In genomic region chr2:112121682-112122254, GRCh38 we compare ENCODE assay signal across 8 cellular contexts. TPM values are rescaled to one million over a fixed set of nuclear protein-coding genes. Genes with fewer than 3 reads are reported as not detected.
DNase-seq lines count a peak whose midpoint lies in the region; TF ChIP-seq lines count a peak whose summit lies in the region.

No MANE protein-coding gene starts in this region.

- intact Hi-C loops in activated naive CD4-positive, alpha-beta T cell treated with anti-CD3 and anti-CD28 coated beads for 36 hours (cut with micrococcal nuclease): loop anchor here (1.0 to 5.0 kb wide), 5 partner anchors 61 to 461 kb away; partner anchors contain the start of gene ZC3H8

- H3K27ac Mint-ChIP-seq in activated naive CD4-positive, alpha-beta T cell treated with anti-CD3 and anti-CD28 coated beads for 36 hours: no peak overlapping the region
- no peak overlapping the region for H3K27ac Mint-ChIP-seq in immature natural killer cell

- H3K4me3 ChIP-seq in GM12864 (ENCODE audit: low read depth, low read length): no peak overlapping the region

- H3K4me1 Mint-ChIP-seq in activated naive CD4-positive, alpha-beta T cell treated with anti-CD3 and anti-CD28 coated beads for 36 hours (ENCODE audit: low read depth): peaks cover 15% of the 10 kb centered on the region
- no peaks in the 10 kb centered on the region for H3K4me1 Mint-ChIP-seq in immature natural killer cell

- CTCF ChIA-PET in activated naive CD4-positive, alpha-beta T cell treated with anti-CD3 and anti-CD28 coated beads for 36 hours (lab: Charles Lee): interaction anchor here (0.6 to 2.6 kb wide), 32 partner anchors 11 to 334 kb away, joined by 3 to 15 read pairs (median 4); partner anchors contain the start of genes FBLN7 and RGPD8

- H3K9me3 Mint-ChIP-seq in activated naive CD4-positive, alpha-beta T cell treated with anti-CD3 and anti-CD28 coated beads for 36 hours: no peaks in the 10 kb centered on the region
- no peaks in the 10 kb centered on the region for H3K9me3 Mint-ChIP-seq in immature natural killer cell

- H3K36me3 Mint-ChIP-seq in activated naive CD4-positive, alpha-beta T cell treated with anti-CD3 and anti-CD28 coated beads for 36 hours (ENCODE audit: low read depth): peaks cover 1% of the 10 kb centered on the region
- H3K36me3 Mint-ChIP-seq in immature natural killer cell: peaks cover 16 to 27% (median 25%) of the 10 kb centered on the region in 3 donors

- no peaks in the 10 kb centered on the region for H3K27me3 Mint-ChIP-seq in activated naive CD4-positive, alpha-beta T cell treated with anti-CD3 and anti-CD28 coated beads for 36 hours (ENCODE audit: low read depth)
- H3K27me3 Mint-ChIP-seq in immature natural killer cell (ENCODE audit: low read depth in 3 of 3): peaks cover 0 to 1% (median 0%) of the 10 kb centered on the region in 3 donors

- H3K4me3 Mint-ChIP-seq in activated naive CD4-positive, alpha-beta T cell treated with anti-CD3 and anti-CD28 coated beads for 36 hours: no peak overlapping the region
- H3K4me3 Mint-ChIP-seq in immature natural killer cell: no peak overlapping the region

- peak; percentile 52 for TF ChIP-seq CTCF in GM12864 (IDR thresholded peaks at IDR 0.05; ENCODE audit: low read depth, low read length, missing control alignments)

- DNase-seq in AG20443 (ENCODE audit: low spot score) (peak; percentile 33), GM12864 (ENCODE audit: low read depth) (no peak), NCI-H510A (lab: John Stamatoyannopoulos, UW) (peak; percentile 8), immature natural killer cell (peak; percentile 19 to 31 (median 23)), ecto neural progenitor cell (ENCODE audit: low spot score) (no peak), islet precursor cell (no peak)
- peak; percentile 75 for DNase-seq in activated naive CD4-positive, alpha-beta T cell treated with anti-CD3 and anti-CD28 coated beads for 36 hours
- peak; percentile 14 for DNase-seq in stimulated activated CD8-positive, alpha-beta memory T cell treated with anti-CD3 and anti-CD28 coated beads, Interleukin-4, amount 100 ng/mL, for 24 hours (ENCODE audit: low read depth)

RNA-seq across cellular contexts. Expression of gene FBLN7, which starts 16.4 kb away (rescaled TPM):
- 10 to 100 TPM; 34.5 to 39.0 TPM for total RNA-seq in activated naive CD4-positive, alpha-beta T cell treated with anti-CD3 and anti-CD28 coated beads for 36 hours
- not detected for polyA plus RNA-seq in immature natural killer cell

Comparison
In these comparisons a context has a peak if more than half of its experiments do, and no peak if none do; other contexts are left out.
1. DNase-seq: peak in AG20443 (single experiment), NCI-H510A (single experiment), activated naive CD4-positive, alpha-beta T cell treated with anti-CD3 and anti-CD28 coated beads for 36 hours (single experiment), immature natural killer cell (3 of 3) and stimulated activated CD8-positive, alpha-beta memory T cell treated with anti-CD3 and anti-CD28 coated beads, Interleukin-4, amount 100 ng/mL, for 24 hours (single experiment); none in GM12864 (single experiment), ecto neural progenitor cell (single experiment) and islet precursor cell (single experiment).